ENCODE assay signal across 7 cellular contexts in genomic region chr11:128482512-128483191, GRCh38.
DNase-seq lines count a peak whose midpoint lies in the region; ATAC-seq and TF ChIP-seq lines count a peak whose summit lies in the region.

No MANE protein-coding gene starts in this region.

- H3K27me3 ChIP-seq in upper lobe of left lung: no peaks in the 10 kb centered on the region
- no peaks in the 10 kb centered on the region for H3K27me3 ChIP-seq in dorsolateral prefrontal cortex

- WGBS in upper lobe of left lung, 2 donors: 60 to 62% methylated on average over 11 of the region's 11 CpGs

- peak in 1 of 4 donors; percentile 17 for TF ChIP-seq POLR2A in upper lobe of left lung (IDR thresholded peaks at IDR 0.05)

- H3K9me3 ChIP-seq in upper lobe of left lung: no peaks in the 10 kb centered on the region

- TF ChIP-seq CTCF in upper lobe of left lung (IDR thresholded peaks at IDR 0.05) (no peak), dorsolateral prefrontal cortex (IDR thresholded peaks at IDR 0.05 in 54 of 56, conservative IDR thresholded peaks at IDR 0.05 in 2 of 56; ENCODE audit: low read depth in 1 of 56, partially characterized antibody in 56 of 56) (no peak)

- peaks cover 5 to 72% (median 25%) of the 10 kb centered on the region in 4 donors for H3K36me3 ChIP-seq in upper lobe of left lung

- peak overlapping the region; percentile 55 to 84 (median 78) for H3K27ac ChIP-seq in upper lobe of left lung
- peak overlapping the region in 29 of 59 donors; percentile 1 to 72 (median 36) for H3K27ac ChIP-seq in dorsolateral prefrontal cortex

- peak in 1 of 4 donors; percentile 9 for TF ChIP-seq EP300 in upper lobe of left lung (IDR thresholded peaks at IDR 0.05)

- H3K4me3 ChIP-seq in upper lobe of left lung (peak overlapping the region in 1 of 4 donors; percentile 0), dorsolateral prefrontal cortex (peak overlapping the region in 7 of 59 donors; percentile 1 to 15 (median 7))

- peak; percentile 36 for ATAC-seq in GM19025 (IDR thresholded peaks at IDR 0.05; ENCODE audit: low read depth, unreplicated experiment)
- ATAC-seq in HG02981 (IDR thresholded peaks at IDR 0.05; ENCODE audit: unreplicated experiment): peak; percentile 64
- peak in 1 of 2 donors; percentile 69 for ATAC-seq in upper lobe of left lung (ENCODE audit: low FRiP score in 2 of 2)

- DNase-seq in T-helper 2 cell (peak in 3 of 5 experiments; percentile 46 to 90 (median 77)), foreskin melanocyte (peak; percentile 46), upper lobe of left lung (no peak), dorsolateral prefrontal cortex (no peak), DMS53 (lab: John Stamatoyannopoulos, UW) (no peak)

- peaks cover 56 to 69% (median 65%) of the 10 kb centered on the region in 4 donors for H3K4me1 ChIP-seq in upper lobe of left lung

- intact Hi-C loops in dorsolateral prefrontal cortex (cut with DNase I): loop anchor here in 1 of 2 donors (5.0 kb wide), 1 partner anchor 70 kb away; no protein-coding TSS in a partner anchor

Comparison
In these comparisons a context has a peak if more than half of its experiments do, and no peak if none do; other contexts are left out.
1. DNase-seq: peak in T-helper 2 cell (3 of 5) and foreskin melanocyte (single experiment); none in upper lobe of left lung (0 of 2), dorsolateral prefrontal cortex (0 of 10) and DMS53 (single experiment).